1 cellular context compared by ENCODE assay signal in the genomic region with DNA sequence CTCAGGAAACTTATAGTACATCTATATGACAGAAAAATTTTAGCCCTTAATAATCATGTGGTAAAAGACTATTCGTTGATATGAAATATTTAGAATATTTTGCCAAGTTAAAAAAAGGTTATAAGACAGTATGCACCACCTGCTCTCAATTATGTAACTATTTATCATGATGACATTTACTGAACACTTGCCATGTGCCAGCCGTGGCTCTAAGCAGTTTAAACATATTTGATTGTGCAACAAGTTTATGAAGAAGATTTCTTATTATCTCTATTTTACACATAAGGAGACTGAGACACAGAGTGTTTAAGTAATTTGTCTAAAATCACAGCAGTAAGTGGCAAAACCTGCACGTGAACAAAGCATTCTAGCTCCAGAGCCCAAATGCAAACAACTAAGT.
TF ChIP-seq lines count a peak whose summit lies in the region.

No MANE protein-coding gene starts in this region.

TF ChIP-seq in SK-N-SH, 30 proteins besides CTCF, POLR2A, EP300 and RAD21 (continued from another document):
- TF ChIP-seq, protein P1, sequence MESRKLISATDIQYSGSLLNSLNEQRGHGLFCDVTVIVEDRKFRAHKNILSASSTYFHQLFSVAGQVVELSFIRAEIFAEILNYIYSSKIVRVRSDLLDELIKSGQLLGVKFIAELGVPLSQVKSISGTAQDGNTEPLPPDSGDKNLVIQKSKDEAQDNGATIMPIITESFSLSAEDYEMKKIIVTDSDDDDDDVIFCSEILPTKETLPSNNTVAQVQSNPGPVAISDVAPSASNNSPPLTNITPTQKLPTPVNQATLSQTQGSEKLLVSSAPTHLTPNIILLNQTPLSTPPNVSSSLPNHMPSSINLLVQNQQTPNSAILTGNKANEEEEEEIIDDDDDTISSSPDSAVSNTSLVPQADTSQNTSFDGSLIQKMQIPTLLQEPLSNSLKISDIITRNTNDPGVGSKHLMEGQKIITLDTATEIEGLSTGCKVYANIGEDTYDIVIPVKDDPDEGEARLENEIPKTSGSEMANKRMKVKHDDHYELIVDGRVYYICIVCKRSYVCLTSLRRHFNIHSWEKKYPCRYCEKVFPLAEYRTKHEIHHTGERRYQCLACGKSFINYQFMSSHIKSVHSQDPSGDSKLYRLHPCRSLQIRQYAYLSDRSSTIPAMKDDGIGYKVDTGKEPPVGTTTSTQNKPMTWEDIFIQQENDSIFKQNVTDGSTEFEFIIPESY (IDR thresholded peaks at IDR 0.05; ENCODE audit: borderline replicate concordance, low read depth) = no peak
- 0 out of 2 replicates have a peak, but pooled peaks have one; percentile 23 for TF ChIP-seq MEF2A (IDR thresholded peaks at IDR 0.05; ENCODE audit: borderline replicate concordance, low read depth)
- TF ChIP-seq YY1 (IDR thresholded peaks at IDR 0.05; ENCODE audit: low read depth) = no peak
- TF ChIP-seq NRF1 (IDR thresholded peaks at IDR 0.05; ENCODE audit: low read depth, low read length) = no peak
- TF ChIP-seq, protein P2, sequence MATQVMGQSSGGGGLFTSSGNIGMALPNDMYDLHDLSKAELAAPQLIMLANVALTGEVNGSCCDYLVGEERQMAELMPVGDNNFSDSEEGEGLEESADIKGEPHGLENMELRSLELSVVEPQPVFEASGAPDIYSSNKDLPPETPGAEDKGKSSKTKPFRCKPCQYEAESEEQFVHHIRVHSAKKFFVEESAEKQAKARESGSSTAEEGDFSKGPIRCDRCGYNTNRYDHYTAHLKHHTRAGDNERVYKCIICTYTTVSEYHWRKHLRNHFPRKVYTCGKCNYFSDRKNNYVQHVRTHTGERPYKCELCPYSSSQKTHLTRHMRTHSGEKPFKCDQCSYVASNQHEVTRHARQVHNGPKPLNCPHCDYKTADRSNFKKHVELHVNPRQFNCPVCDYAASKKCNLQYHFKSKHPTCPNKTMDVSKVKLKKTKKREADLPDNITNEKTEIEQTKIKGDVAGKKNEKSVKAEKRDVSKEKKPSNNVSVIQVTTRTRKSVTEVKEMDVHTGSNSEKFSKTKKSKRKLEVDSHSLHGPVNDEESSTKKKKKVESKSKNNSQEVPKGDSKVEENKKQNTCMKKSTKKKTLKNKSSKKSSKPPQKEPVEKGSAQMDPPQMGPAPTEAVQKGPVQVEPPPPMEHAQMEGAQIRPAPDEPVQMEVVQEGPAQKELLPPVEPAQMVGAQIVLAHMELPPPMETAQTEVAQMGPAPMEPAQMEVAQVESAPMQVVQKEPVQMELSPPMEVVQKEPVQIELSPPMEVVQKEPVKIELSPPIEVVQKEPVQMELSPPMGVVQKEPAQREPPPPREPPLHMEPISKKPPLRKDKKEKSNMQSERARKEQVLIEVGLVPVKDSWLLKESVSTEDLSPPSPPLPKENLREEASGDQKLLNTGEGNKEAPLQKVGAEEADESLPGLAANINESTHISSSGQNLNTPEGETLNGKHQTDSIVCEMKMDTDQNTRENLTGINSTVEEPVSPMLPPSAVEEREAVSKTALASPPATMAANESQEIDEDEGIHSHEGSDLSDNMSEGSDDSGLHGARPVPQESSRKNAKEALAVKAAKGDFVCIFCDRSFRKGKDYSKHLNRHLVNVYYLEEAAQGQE (IDR thresholded peaks at IDR 0.05; ENCODE audit: low read depth, low read length) = no peak
- TF ChIP-seq RCOR1 (IDR thresholded peaks at IDR 0.05; ENCODE audit: low read length) = no peak
- no peak for TF ChIP-seq GATA2 (CRISPR knock-in tag; IDR thresholded peaks at IDR 0.05)
- TF ChIP-seq TCF12 (IDR thresholded peaks at IDR 0.05) = peak; percentile 95
TF ChIP-seq in SK-N-SH: peak in this region for 9.
